Comparison of ENCODE assay signal across 16 cellular contexts in the genomic region with DNA sequence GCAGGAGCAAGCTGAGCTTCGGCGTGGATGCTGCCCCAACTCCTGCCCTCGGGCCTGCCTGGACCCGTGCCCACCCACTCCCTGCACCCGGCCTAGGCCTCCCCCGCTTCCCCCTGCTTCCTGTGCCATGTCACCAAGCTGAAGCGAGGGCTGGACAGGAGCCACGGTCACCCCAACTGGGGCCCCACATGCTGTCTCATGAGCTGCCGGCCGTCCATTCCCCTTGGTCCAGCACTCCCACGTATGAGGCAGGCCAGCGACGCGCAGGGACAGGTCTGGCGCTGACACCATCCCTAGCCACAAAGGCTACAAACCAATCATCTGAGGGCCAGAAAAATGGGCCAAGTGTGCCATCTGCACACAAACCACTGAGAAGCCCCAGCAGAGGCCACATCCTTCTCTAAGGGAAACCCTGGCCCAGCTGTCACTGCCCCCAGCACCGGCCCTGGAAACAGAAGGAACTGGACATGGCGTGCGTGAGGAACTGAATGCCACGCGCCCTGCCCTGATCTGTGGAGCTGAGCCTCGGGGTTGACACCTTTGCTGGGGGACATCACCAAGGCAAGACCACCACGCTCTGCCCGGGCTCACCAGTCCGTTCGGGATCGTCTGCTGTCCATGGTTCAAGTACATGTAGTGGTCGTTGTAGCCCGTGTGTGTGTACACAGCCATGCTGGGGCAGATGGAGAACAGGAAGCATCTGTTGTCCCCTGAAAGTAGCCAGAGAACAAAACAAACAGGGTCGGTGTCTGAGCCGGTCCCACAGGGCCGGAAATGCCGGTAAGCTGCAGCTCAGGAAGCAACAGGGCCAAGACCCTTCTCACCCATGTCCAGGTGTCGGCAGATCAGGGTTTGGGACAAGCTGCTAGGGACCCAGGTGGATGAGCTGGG. TPM values are rescaled to one million over a fixed set of nuclear protein-coding genes. Genes with fewer than 3 reads are reported as not detected.
A peak's percentile ranks its signal among the peaks of the same experiment; 100 is the strongest.
DNase-seq lines count a peak whose midpoint lies in the region; ATAC-seq and TF ChIP-seq lines count a peak whose summit lies in the region.
"Had no signal": no experiment of that assay in that cellular context is flagged by ENCODE, and none has a peak within 500 bp of the region (broad histone marks: within the 10 kb centered on the region; RNA-seq: fewer than 3 reads in every experiment).

No MANE protein-coding gene starts in this region.

- H3K36me3 Mint-ChIP-seq in osteocyte (ENCODE audit: unreplicated experiment) = peaks cover 12% of the 10 kb centered on the region

- TF ChIP-seq CTCF in coronary artery (IDR thresholded peaks at IDR 0.05) = no peak
- TF ChIP-seq CTCF in osteocyte (IDR thresholded peaks at IDR 0.05) = no peak

- no peaks in the 10 kb centered on the region for H3K27me3 Mint-ChIP-seq in osteocyte (ENCODE audit: unreplicated experiment)

- H3K4me1 Mint-ChIP-seq in osteocyte (ENCODE audit: unreplicated experiment) = peaks cover 18% of the 10 kb centered on the region
- H3K4me1 Mint-ChIP-seq: CD14-positive monocyte had no signal

- no peaks in the 10 kb centered on the region for H3K9me3 Mint-ChIP-seq in osteocyte (ENCODE audit: unreplicated experiment)

- DNase-seq in DMS 273 (lab: John Stamatoyannopoulos, UW; ENCODE audit: unreplicated experiment) (peak; percentile 16), DMS 273 treated with DMSO at 0.1 percent for 48 hours (lab: John Stamatoyannopoulos, UW) (no peak), NCI-H524 treated with DMSO at 0.1 percent for 48 hours (lab: John Stamatoyannopoulos, UW) (peak; percentile 58), coronary artery (ENCODE audit: low spot score) (peak; percentile 55), osteocyte (ENCODE audit: extremely low spot score, unreplicated experiment) (peak; percentile 89), NCI-H1417 (lab: John Stamatoyannopoulos, UW) (no peak), activated gamma-delta T cell treated with Interleukin-2 at 50 U/mL for 16 hours (no peak)
- DNase-seq: activated CD4-positive, alpha-beta T cell treated with anti-CD3 and anti-CD28 coated beads, Interleukin-2, amount 50 U/mL, for 4 hours; amniotic stem cell; Kasumi-1; NCI-H1417 treated with DMSO at 0.1 percent for 48 hours; NCI-H2171 treated with DMSO at 0.1 percent for 48 hours; tibial artery had no signal

- ATAC-seq in HG03565 (IDR thresholded peaks at IDR 0.05; ENCODE audit: unreplicated experiment) = no peak

- no peak overlapping the region for H3K4me3 ChIP-seq in coronary artery
- H3K4me3 ChIP-seq: tibial artery had no signal

- no peak overlapping the region for H3K27ac ChIP-seq in coronary artery
- H3K27ac ChIP-seq: 22Rv1, tibial artery had no signal

- no peak overlapping the region for H3K4me3 Mint-ChIP-seq in osteocyte (ENCODE audit: unreplicated experiment)
- H3K4me3 Mint-ChIP-seq: CD14-positive monocyte had no signal

- H3K27ac Mint-ChIP-seq in osteocyte (ENCODE audit: unreplicated experiment) = peak overlapping the region; percentile 34

RNA-seq across cellular contexts. Expression of gene MEAK7, which starts 22.2 kb away (rescaled TPM):
- total RNA-seq in osteocyte = 26.2 and 28.1 TPM in 2 replicates

Comparison
In these comparisons a context has a peak if more than half of its experiments do, and no peak if none do; other contexts are left out.
1. DNase-seq: peak in DMS 273 (single experiment), NCI-H524 treated with DMSO at 0.1 percent for 48 hours (single experiment), coronary artery (single experiment) and osteocyte (single experiment); none in DMS 273 treated with DMSO at 0.1 percent for 48 hours (single experiment), NCI-H1417 (0 of 3) and activated gamma-delta T cell treated with Interleukin-2 at 50 U/mL for 16 hours (single experiment).